8 cellular contexts compared by ENCODE assay signal in genomic region chr1:16513412-16514106, GRCh38. TPM values are rescaled to one million over a fixed set of nuclear protein-coding genes. Genes with fewer than 3 reads are reported as not detected.
DNase-seq lines count a peak whose midpoint lies in the region; ATAC-seq, FAIRE-seq and TF ChIP-seq lines count a peak whose summit lies in the region.
"Not testable (repeated sequence)": the region's sequence is repeated elsewhere in the genome, so short reads cannot be mapped to it uniquely, and the experiment has no call there.

No MANE protein-coding gene starts in this region.

- H3K9me3 ChIP-seq in K562 (replicated peaks; ENCODE audit: control insufficient read depth, insufficient read depth, low read depth, low read length); iPS-15b (ENCODE audit: control insufficient read depth, insufficient read depth, low read length); small intestine (ENCODE audit: control insufficient read depth, low read depth): not testable (repeated sequence)

- H3K9ac ChIP-seq in K562 (ENCODE audit: insufficient read depth in 1 of 2, low read depth in 2 of 2, low read length in 2 of 2), result peak overlapping the region in 1 of 2 experiments; percentile 38; a peak in 1 of 4 replicates
- not testable (repeated sequence) for H3K9ac ChIP-seq in iPS-15b (ENCODE audit: low read depth, low read length)

- peak overlapping the region; percentile 72 for H3K4me2 ChIP-seq in K562 (ENCODE audit: insufficient read depth, low read length)

- intact Hi-C loops in K562 (cut with micrococcal nuclease), result not testable (repeated sequence)

- H3K4me3 ChIP-seq in K562; small intestine (ENCODE audit: low read depth in 1 of 2, low read length in 2 of 2): not testable (repeated sequence)
- H3K4me3 ChIP-seq in iPS-15b (ENCODE audit: low read depth, low read length), result peak overlapping the region; percentile 30

- TF ChIP-seq POLR2A in GM18951 (IDR thresholded peaks at IDR 0.05; ENCODE audit: extremely low read depth, insufficient read depth, insufficient read length), result peak; percentile 77
- peak; percentile 100 for TF ChIP-seq POLR2A in K562 (conservative IDR thresholded peaks at IDR 0.05)

- not testable (repeated sequence) for H3K4me1 ChIP-seq in K562 (replicated peaks in 1 of 2; ENCODE audit: control insufficient read depth in 2 of 2, insufficient read depth in 2 of 2, low read length in 2 of 2); iPS-15b (ENCODE audit: control insufficient read depth, insufficient read depth, low read length); small intestine (ENCODE audit: control insufficient read depth in 2 of 2, insufficient read depth in 1 of 2, low read depth in 1 of 2, low read length in 1 of 2)

- not testable (repeated sequence) for TF ChIP-seq CTCF in K562 (IDR thresholded peaks at IDR 0.05 in 2 of 3, conservative IDR thresholded peaks at IDR 0.05 in 1 of 3; ENCODE audit: insufficient read depth in 2 of 3, low read depth in 1 of 3, low read length in 3 of 3)

- WGBS in K562 (ENCODE audit: insufficient coverage, low coverage, missing lambda C conversion rate), result under 1% methylated on average over 23 of the region's 26 CpGs
- WGBS in small intestine, 3 donors, result 5 to 8% (median 7%) methylated on average over 17 to 25 of the region's 26 CpGs

- POLR2A ChIA-PET in K562 (lab: Yijun Ruan, JAX), result interaction anchor here (0.6 to 1.3 kb wide), 20 partner anchors 8 to 509 kb away, joined by 3 to 11 read pairs (median 4); partner anchors contain the start of gene RNU1-2

- CTCF ChIA-PET in K562 (lab: Yijun Ruan, JAX; ENCODE audit: low intra/inter-chr PET ratio), result not testable (repeated sequence)

- TF ChIP-seq EP300 in K562 (IDR thresholded peaks at IDR 0.05; ENCODE audit: low read length), result peak; percentile 31; the same call in 1 of the 2 replicates

- in situ Hi-C loops in GM18951 (cut with MboI; ENCODE audit: low sequenced_read_pairs, unreplicated experiment) (loop anchor here (25.0 kb wide), 2 partner anchors 124 to 399 kb away; partner anchors contain the start of gene CROCC), K562 (cut with MboI) (loop anchor here (25.0 kb wide), 1 partner anchor 99 kb away; the partner anchor contains the start of gene NBPF1)

- not testable (repeated sequence) for H3K9me1 ChIP-seq in K562 (ENCODE audit: control insufficient read depth, insufficient read depth, low read length)

- not testable (repeated sequence) for H4K20me1 ChIP-seq in K562 (replicated peaks; ENCODE audit: control insufficient read depth, insufficient read depth, low read length)

- peak overlapping the region; percentile 56 for H2AFZ ChIP-seq in K562 (ENCODE audit: low read depth, low read length)

- TF ChIP-seq RAD21 in K562 (CRISPR knock-in tag; conservative IDR thresholded peaks at IDR 0.05 in 1 of 2, IDR thresholded peaks at IDR 0.05 in 1 of 2), result peak; percentile 32 to 47

- BruUV-seq in K562 (replicated peaks; lab: Mats Ljungman, UMichigan), result TSS peak; percentile 99

- H3K27ac ChIP-seq in K562 (ENCODE audit: extremely low read depth, low read depth, low read length) (peak overlapping the region; percentile 54), small intestine (ENCODE audit: low read depth in 1 of 2, low read length in 1 of 2) (peak overlapping the region; percentile 41 to 90)

- not testable (repeated sequence) for H3K27me3 ChIP-seq in K562 (ENCODE audit: control insufficient read depth in 2 of 2, insufficient read depth in 2 of 2, low read length in 2 of 2); iPS-15b (ENCODE audit: control insufficient read depth, insufficient read depth, low read length); small intestine (ENCODE audit: control insufficient read depth in 2 of 2, insufficient read depth in 2 of 2, low read length in 2 of 2)

- not testable (repeated sequence) for H3K79me2 ChIP-seq in K562 (ENCODE audit: control insufficient read depth, insufficient read depth, low read length)

- ATAC-seq in HG03108 (IDR thresholded peaks at IDR 0.05; ENCODE audit: unreplicated experiment), result peak; percentile 85
- peak; percentile 99 for ATAC-seq in K562

- FAIRE-seq in K562 (lab: Jason Lieb, UNC), result peak; percentile 58
- not testable (repeated sequence) for FAIRE-seq in small intestine (lab: Jason Lieb, UNC)

- H3K36me3 ChIP-seq in K562 (ENCODE audit: control insufficient read depth, insufficient read depth, low read length); iPS-15b (ENCODE audit: control insufficient read depth, insufficient read depth, low read length); small intestine (ENCODE audit: control insufficient read depth in 2 of 2, insufficient read depth in 2 of 2, low read length in 2 of 2): not testable (repeated sequence)

- DNase-seq in AML-193 (lab: John Stamatoyannopoulos, UW), result peak; percentile 89 to 91
- peak; percentile 96 for DNase-seq in NCI-H2107 treated with DMSO at 0.1 percent for 48 hours (lab: John Stamatoyannopoulos, UW; ENCODE audit: unreplicated experiment)
- peak; percentile 98 for DNase-seq in T1000 (lab: John Stamatoyannopoulos, UW)
- peak; percentile 63 to 96 (median 76) for DNase-seq in K562 (ENCODE audit: extremely low read depth in 1 of 4, low spot score in 3 of 4)
- DNase-seq in small intestine, result peak; percentile 92

TF ChIP-seq in K562, 482 proteins besides CTCF, POLR2A, EP300 and RAD21 (continues in another document):
- TF ChIP-seq, protein P1, sequence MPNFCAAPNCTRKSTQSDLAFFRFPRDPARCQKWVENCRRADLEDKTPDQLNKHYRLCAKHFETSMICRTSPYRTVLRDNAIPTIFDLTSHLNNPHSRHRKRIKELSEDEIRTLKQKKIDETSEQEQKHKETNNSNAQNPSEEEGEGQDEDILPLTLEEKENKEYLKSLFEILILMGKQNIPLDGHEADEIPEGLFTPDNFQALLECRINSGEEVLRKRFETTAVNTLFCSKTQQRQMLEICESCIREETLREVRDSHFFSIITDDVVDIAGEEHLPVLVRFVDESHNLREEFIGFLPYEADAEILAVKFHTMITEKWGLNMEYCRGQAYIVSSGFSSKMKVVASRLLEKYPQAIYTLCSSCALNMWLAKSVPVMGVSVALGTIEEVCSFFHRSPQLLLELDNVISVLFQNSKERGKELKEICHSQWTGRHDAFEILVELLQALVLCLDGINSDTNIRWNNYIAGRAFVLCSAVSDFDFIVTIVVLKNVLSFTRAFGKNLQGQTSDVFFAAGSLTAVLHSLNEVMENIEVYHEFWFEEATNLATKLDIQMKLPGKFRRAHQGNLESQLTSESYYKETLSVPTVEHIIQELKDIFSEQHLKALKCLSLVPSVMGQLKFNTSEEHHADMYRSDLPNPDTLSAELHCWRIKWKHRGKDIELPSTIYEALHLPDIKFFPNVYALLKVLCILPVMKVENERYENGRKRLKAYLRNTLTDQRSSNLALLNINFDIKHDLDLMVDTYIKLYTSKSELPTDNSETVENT (CRISPR knock-in tag; IDR thresholded peaks at IDR 0.05), result peak; percentile 96
- TF ChIP-seq MNT (conservative IDR thresholded peaks at IDR 0.05) (peak in 1 of 2 experiments; percentile 14; a peak in 1 of 4 replicates), POLR2H (tag; IDR thresholded peaks at IDR 0.05; ENCODE audit: low read depth) (peak; percentile 98), ZNF347 (CRISPR knock-in tag; IDR thresholded peaks at IDR 0.05; ENCODE audit: low read depth) (peak; percentile 86), HCFC1 (IDR thresholded peaks at IDR 0.05; ENCODE audit: low read depth, low read length) (peak; percentile 72), HEY1 (CRISPR knock-in tag; IDR thresholded peaks at IDR 0.05; ENCODE audit: borderline replicate concordance) (peak; percentile 93), THRAP3 (IDR thresholded peaks at IDR 0.05; ENCODE audit: borderline replicate concordance) (peak; percentile 57; the same call in 1 of the 2 replicates)

RNA-seq across cellular contexts. Expression of gene RNU1-1, which starts 0.5 kb away (rescaled TPM):
- under 0.01 TPM in 2 replicates for total RNA-seq in K562 (2011; cell fraction: chromatin; rRNA removed; ENCODE audit: low replicate concordance)
- under 0.01 and 21,200 TPM in 2 replicates for total RNA-seq in K562 (2011; cell fraction: nucleolus; rRNA removed)
- total RNA-seq in K562 (2011; cell fraction: nucleoplasm; rRNA removed), result under 0.01 and 24,158 TPM in 2 replicates
- total RNA-seq in K562 (2014; rRNA removed) (under 0.01 TPM in 2 replicates), K562 (2014; rRNA removed; fragmentation: Illumina TruSeq; extraction: Trizol) (28,565 and 32,823 TPM in 2 replicates), K562 (2015; rRNA removed; fragmentation: Illumina TruSeq; extraction: Trizol) (20,456 and 27,045 TPM in 2 replicates), K562 (2021) (2,231 and 2,538 TPM in 2 replicates)
- polyA plus RNA-seq in K562 (2011; rRNA removed) (83.9 TPM in 1 of 2 replicates, not detected in the other), K562 (2014; fragmentation: Illumina TruSeq; extraction: Trizol) (not detected in 2 replicates), K562 (2014; fragmentation: Nextera tagmentation; extraction: Ambion mirVana) (1 to 10 TPM in 1 of 2 experiments, not detected in 1; 3.0 TPM), K562 (2014; rRNA removed) (not detected in 2 replicates), small intestine (not detected)
- under 0.01 TPM in 1 of 2 replicates, not detected in the other for polyA plus RNA-seq in K562 (2011; cell fraction: cytosol; rRNA removed)
- under 0.01 and 1,424 TPM in 2 replicates for polyA plus RNA-seq in K562 (2011; cell fraction: nucleus; rRNA removed)
- 25.1 TPM in 1 of 2 replicates, not detected in the other for polyA plus RNA-seq in K562 (2012)
- polyA minus RNA-seq in K562 (2011; rRNA and poly(A)+ RNA removed), result 10,756 and 20,531 TPM in 2 replicates
- polyA minus RNA-seq in K562 (2011; cell fraction: cytosol; rRNA and poly(A)+ RNA removed), result 58,964 and 66,171 TPM in 2 replicates
- polyA minus RNA-seq in K562 (2011; cell fraction: nucleus; rRNA and poly(A)+ RNA removed), result 66,769 and 85,880 TPM in 2 replicates
